31 cellular contexts compared by ENCODE assay signal in genomic region chr13:109182777-109183465, GRCh38.
A peak's percentile ranks its signal among the peaks of the same experiment; 100 is the strongest.
DNase-seq lines count a peak whose midpoint lies in the region; ATAC-seq and TF ChIP-seq lines count a peak whose summit lies in the region.
"Had no signal": no experiment of that assay in that cellular context is flagged by ENCODE, and none has a peak within 500 bp of the region (broad histone marks: within the 10 kb centered on the region; RNA-seq: fewer than 3 reads in every experiment).

No MANE protein-coding gene starts in this region.

- WGBS in transverse colon (ENCODE audit: low coverage in 1 of 2), 2 donors = 73% methylated on average over 7 to 11 of the region's 11 CpGs

- no peaks in the 10 kb centered on the region for H3K27me3 ChIP-seq in transverse colon
- H3K27me3 ChIP-seq: adrenal gland, gastroesophageal sphincter, MG63, right atrium auricular region, uterus had no signal

- H3K4me1 ChIP-seq in transverse colon = no peaks in the 10 kb centered on the region
- H3K4me1 ChIP-seq: gastroesophageal sphincter, parathyroid adenoma, right atrium auricular region, uterus had no signal

- H3K27me3 Mint-ChIP-seq in neural crest cell (ENCODE audit: low read depth) (no peaks in the 10 kb centered on the region), natural killer cell (ENCODE audit: low read depth in 2 of 2) (peaks cover 9 to 13% of the 10 kb centered on the region in 2 donors)
- H3K27me3 Mint-ChIP-seq in stimulated activated naive CD8-positive, alpha-beta T cell treated with anti-CD3 and anti-CD28 coated beads, Interleukin-15, amount 100 ng/mL, for 72 hours = peaks cover 12% of the 10 kb centered on the region
- H3K27me3 Mint-ChIP-seq: activated naive CD4-positive, alpha-beta T cell treated with anti-CD3 and anti-CD28 coated beads, Interleukin-2, amount 10 ng/mL, durations not matched to agents 7 days and 5 days; CD4-positive, alpha-beta memory T cell had no signal

- H3K9me3 Mint-ChIP-seq in neural crest cell = peaks cover 4% of the 10 kb centered on the region
- H3K9me3 Mint-ChIP-seq in natural killer cell = no peaks in the 10 kb centered on the region
- no peaks in the 10 kb centered on the region for H3K9me3 Mint-ChIP-seq in stimulated activated naive CD8-positive, alpha-beta T cell treated with anti-CD3 and anti-CD28 coated beads, Interleukin-15, amount 100 ng/mL, for 72 hours
- H3K9me3 Mint-ChIP-seq: activated naive CD4-positive, alpha-beta T cell treated with anti-CD3 and anti-CD28 coated beads, Interleukin-2, amount 10 ng/mL, durations not matched to agents 7 days and 5 days; CD4-positive, alpha-beta memory T cell; stimulated activated naive CD8-positive, alpha-beta T cell treated with anti-CD3 and anti-CD28 coated beads, Interleukin-15, Interleukin-2, amounts not matched to agents 100 ng/mL and 50 ng/mL, for 24 hours had no signal

- no peak for TF ChIP-seq CTCF in choroid plexus epithelial cell (conservative IDR thresholded peaks at IDR 0.05; ENCODE audit: low read depth, low read length)
- TF ChIP-seq CTCF in neural crest cell (conservative IDR thresholded peaks at IDR 0.05) = no peak
- no peak for TF ChIP-seq CTCF in transverse colon (IDR thresholded peaks at IDR 0.05)
- TF ChIP-seq CTCF in natural killer cell (IDR thresholded peaks at IDR 0.05) = no peak

- H3K4me1 Mint-ChIP-seq in neural crest cell (peaks cover 43% of the 10 kb centered on the region), natural killer cell (no peaks in the 10 kb centered on the region)
- no peaks in the 10 kb centered on the region for H3K4me1 Mint-ChIP-seq in stimulated activated naive CD8-positive, alpha-beta T cell treated with anti-CD3 and anti-CD28 coated beads, Interleukin-15, amount 100 ng/mL, for 72 hours
- H3K4me1 Mint-ChIP-seq: activated naive CD4-positive, alpha-beta T cell treated with anti-CD3 and anti-CD28 coated beads, Interleukin-2, amount 10 ng/mL, durations not matched to agents 7 days and 5 days; B cell; CD4-positive, alpha-beta memory T cell had no signal

- H3K27ac ChIP-seq in transverse colon = no peak overlapping the region
- H3K27ac ChIP-seq: adrenal gland, gastroesophageal sphincter, parathyroid adenoma, right atrium auricular region, thoracic aorta, uterus had no signal

- in situ Hi-C loops in transverse colon (cut with MboI; ENCODE audit: low pct_ligation_motif_present in 1 of 4, low pct_unique_long_range_greater_than_20kb in 1 of 4, low sequenced_read_pairs in 3 of 4) = no loop called here

- H3K9me3 ChIP-seq in transverse colon = no peaks in the 10 kb centered on the region
- H3K9me3 ChIP-seq: adrenal gland, gastroesophageal sphincter, MG63, right atrium auricular region, thoracic aorta, uterus had no signal

- DNase-seq in ELF-1 (ENCODE audit: low read depth, low spot score) = peak; percentile 33
- peak; percentile 10 for DNase-seq in NCI-H226
- DNase-seq in choroid plexus epithelial cell (ENCODE audit: low read depth) = peak; percentile 75
- DNase-seq in neural crest cell (ENCODE audit: low read depth, low spot score) = no peak
- no peak for DNase-seq in transverse colon
- DNase-seq in NK-92 treated with Interleukin-12 subunit alpha and Interleukin-12 subunit beta, amount 100 ng/mL, for 24 hours (lab: John Stamatoyannopoulos, UW) = no peak
- no peak for DNase-seq in natural killer cell
- DNase-seq in stimulated activated naive CD8-positive, alpha-beta T cell treated with anti-CD3 and anti-CD28 coated beads, Interleukin-15, amount 100 ng/mL, for 72 hours = no peak
- DNase-seq: activated CD4-positive, alpha-beta T cell treated with anti-CD3 and anti-CD28 coated beads for 4 hours; activated CD8-positive, alpha-beta T cell treated with anti-CD3 and anti-CD28 coated beads, Interleukin-2, amount 10 ng/mL, durations not matched to agents 7 days and 5 days; activated naive CD4-positive, alpha-beta T cell treated with anti-CD3 and anti-CD28 coated beads, Interleukin-2, amount 10 ng/mL, durations not matched to agents 7 days and 5 days; adrenal gland; CD4-positive, alpha-beta memory T cell; MG63; NCI-H1417; NCI-H2029 treated with DMSO at 0.1 percent for 48 hours; NCI-H526; SHP77 treated with DMSO at 0.1 percent for 48 hours; stimulated activated CD4-positive, alpha-beta T cell treated with anti-CD3 and anti-CD28 coated beads, Interleukin-1b, Interleukin-23, amount 100 ng/mL, for 48 hours; stimulated activated CD8-positive, alpha-beta memory T cell treated with anti-CD3 and anti-CD28 coated beads, Interleukin-4, amount 100 ng/mL, for 48 hours; SW 1271; uterus had no signal

- peak overlapping the region; percentile 85 for H3K27ac Mint-ChIP-seq in neural crest cell (ENCODE audit: unreplicated experiment)
- H3K27ac Mint-ChIP-seq in natural killer cell = no peak overlapping the region
- no peak overlapping the region for H3K27ac Mint-ChIP-seq in stimulated activated naive CD8-positive, alpha-beta T cell treated with anti-CD3 and anti-CD28 coated beads, Interleukin-15, amount 100 ng/mL, for 72 hours
- H3K27ac Mint-ChIP-seq: activated CD8-positive, alpha-beta T cell treated with anti-CD3 and anti-CD28 coated beads, Interleukin-2, amount 10 ng/mL, durations not matched to agents 7 days and 5 days; activated naive CD4-positive, alpha-beta T cell treated with anti-CD3 and anti-CD28 coated beads, Interleukin-2, amount 10 ng/mL, durations not matched to agents 7 days and 5 days; B cell; CD4-positive, alpha-beta memory T cell; stimulated activated naive CD8-positive, alpha-beta T cell treated with anti-CD3 and anti-CD28 coated beads, Interleukin-15, Interleukin-2, amounts not matched to agents 100 ng/mL and 50 ng/mL, for 24 hours had no signal

- no peak for ATAC-seq in natural killer cell
- no peak for ATAC-seq in stimulated activated naive CD8-positive, alpha-beta T cell treated with anti-CD3 and anti-CD28 coated beads, Interleukin-15, amount 100 ng/mL, for 72 hours
- ATAC-seq: activated CD8-positive, alpha-beta T cell treated with anti-CD3 and anti-CD28 coated beads, Interleukin-2, amount 10 ng/mL, durations not matched to agents 7 days and 5 days; gastroesophageal sphincter; Panc1 had no signal

- H3K36me3 Mint-ChIP-seq in neural crest cell (ENCODE audit: low read depth) (peaks cover 1% of the 10 kb centered on the region), natural killer cell (no peaks in the 10 kb centered on the region)
- H3K36me3 Mint-ChIP-seq: activated naive CD4-positive, alpha-beta T cell treated with anti-CD3 and anti-CD28 coated beads, Interleukin-2, amount 10 ng/mL, durations not matched to agents 7 days and 5 days; CD4-positive, alpha-beta memory T cell had no signal

- intact Hi-C loops in transverse colon (cut with DNase I; ENCODE audit: low total_unique reads) (no loop called here), natural killer cell (cut with micrococcal nuclease) (no loop called here)

- H3K36me3 ChIP-seq in transverse colon = no peaks in the 10 kb centered on the region
- H3K36me3 ChIP-seq: adrenal gland, gastroesophageal sphincter, MG63, right atrium auricular region, thoracic aorta, uterus had no signal

- no peak overlapping the region for H3K4me3 Mint-ChIP-seq in neural crest cell
- H3K4me3 Mint-ChIP-seq in natural killer cell = no peak overlapping the region
- no peak overlapping the region for H3K4me3 Mint-ChIP-seq in stimulated activated naive CD8-positive, alpha-beta T cell treated with anti-CD3 and anti-CD28 coated beads, Interleukin-15, amount 100 ng/mL, for 72 hours
- H3K4me3 Mint-ChIP-seq: activated CD8-positive, alpha-beta T cell treated with anti-CD3 and anti-CD28 coated beads, Interleukin-2, amount 10 ng/mL, durations not matched to agents 7 days and 5 days; activated naive CD4-positive, alpha-beta T cell treated with anti-CD3 and anti-CD28 coated beads, Interleukin-2, amount 10 ng/mL, durations not matched to agents 7 days and 5 days; B cell; CD4-positive, alpha-beta memory T cell; stimulated activated naive CD8-positive, alpha-beta T cell treated with anti-CD3 and anti-CD28 coated beads, Interleukin-15, Interleukin-2, amounts not matched to agents 100 ng/mL and 50 ng/mL, for 24 hours had no signal

- TF ChIP-seq EP300 in transverse colon (IDR thresholded peaks at IDR 0.05; ENCODE audit: low read depth) = no peak

- TF ChIP-seq POLR2A in transverse colon (IDR thresholded peaks at IDR 0.05) = no peak

- H3K4me3 ChIP-seq in choroid plexus epithelial cell (ENCODE audit: low read depth, low read length) (no peak overlapping the region), transverse colon (no peak overlapping the region)
- H3K4me3 ChIP-seq: adrenal gland, gastroesophageal sphincter, lung, MG63, right atrium auricular region, smooth muscle cell, thoracic aorta, uterus had no signal

Comparison
In these comparisons a context has a peak if more than half of its experiments do, and no peak if none do; other contexts are left out.
1. DNase-seq: peak in ELF-1 (single experiment), NCI-H226 (single experiment) and choroid plexus epithelial cell (single experiment); none in neural crest cell (single experiment), transverse colon (single experiment), NK-92 treated with Interleukin-12 subunit alpha and Interleukin-12 subunit beta, amount 100 ng/mL, for 24 hours (single experiment), natural killer cell (single experiment) and stimulated activated naive CD8-positive, alpha-beta T cell treated with anti-CD3 and anti-CD28 coated beads, Interleukin-15, amount 100 ng/mL, for 72 hours (0 of 2).